10 cellular contexts compared by ENCODE assay signal in genomic region chr12:76311796-76312195, GRCh38. TPM values are rescaled to one million over a fixed set of nuclear protein-coding genes. Genes with fewer than 3 reads are reported as not detected.
DNase-seq lines count a peak whose midpoint lies in the region; ATAC-seq and TF ChIP-seq lines count a peak whose summit lies in the region.
"Had no signal": no experiment of that assay in that cellular context is flagged by ENCODE, and none has a peak within 500 bp of the region (broad histone marks: within the 10 kb centered on the region; RNA-seq: fewer than 3 reads in every experiment).

No MANE protein-coding gene starts in this region.

- no peak overlapping the region for H3K18ac ChIP-seq in mesendoderm (ENCODE audit: low read length)

- peaks cover 3% of the 10 kb centered on the region for H3K4me1 ChIP-seq in mesendoderm (ENCODE audit: control insufficient read depth, low read depth, low read length)

- no peaks in the 10 kb centered on the region for H3K27me3 ChIP-seq in mesendoderm (ENCODE audit: insufficient read depth, low read length, poor library complexity)

- no peak overlapping the region for H3K27ac ChIP-seq in mesendoderm (ENCODE audit: low read depth, low read length)

- no peaks in the 10 kb centered on the region for H3K79me1 ChIP-seq in mesendoderm (ENCODE audit: low read length)

- no peak overlapping the region for H3K4me3 Mint-ChIP-seq in immature natural killer cell
- H3K4me3 Mint-ChIP-seq: H9; naive thymus-derived CD4-positive, alpha-beta T cell had no signal

- no peaks in the 10 kb centered on the region for H3K79me2 ChIP-seq in mesendoderm (ENCODE audit: control insufficient read depth, insufficient read depth, low read length)

- H3K4me1 Mint-ChIP-seq in immature natural killer cell = no peaks in the 10 kb centered on the region
- H3K4me1 Mint-ChIP-seq: naive thymus-derived CD4-positive, alpha-beta T cell had no signal

- no peak overlapping the region for H3K9ac ChIP-seq in mesendoderm (ENCODE audit: low read length)

- no peak overlapping the region for H2BK15ac ChIP-seq in mesendoderm (replicated peaks; ENCODE audit: low read depth)

- H3K27me3 Mint-ChIP-seq in immature natural killer cell (ENCODE audit: low read depth in 3 of 3) = peaks cover 3 to 9% (median 8%) of the 10 kb centered on the region in 3 donors

- DNase-seq in ELR (ENCODE audit: low read depth) (peak; percentile 56), fibroblast of pulmonary artery (ENCODE audit: low read depth) (peak; percentile 41), renal cortical epithelial cell (ENCODE audit: low read depth) (peak; percentile 59), immature natural killer cell (no peak), mesendoderm (no peak)
- DNase-seq: DMS79; H9; naive thymus-derived CD4-positive, alpha-beta T cell had no signal

- no peak overlapping the region for H4K5ac ChIP-seq in mesendoderm (ENCODE audit: low read length)

- no peak overlapping the region for H2BK5ac ChIP-seq in mesendoderm (ENCODE audit: low read length)

- no peak for TF ChIP-seq CTCF in fibroblast of pulmonary artery (IDR thresholded peaks at IDR 0.05; ENCODE audit: low read length, missing control alignments)

- H2BK120ac ChIP-seq in mesendoderm (ENCODE audit: low read depth, low read length) = no peak overlapping the region

- no peaks in the 10 kb centered on the region for H3K36me3 ChIP-seq in mesendoderm (ENCODE audit: control insufficient read depth, insufficient read depth, low read length)

- no peak overlapping the region for H3K4me3 ChIP-seq in fibroblast of pulmonary artery (replicated peaks; ENCODE audit: low read depth, low read length)
- H3K4me3 ChIP-seq in mesendoderm (ENCODE audit: low read length) = no peak overlapping the region

- no peak overlapping the region for H2AK5ac ChIP-seq in mesendoderm (ENCODE audit: low read length)

- no peaks in the 10 kb centered on the region for H3K9me3 Mint-ChIP-seq in immature natural killer cell
- H3K9me3 Mint-ChIP-seq: H9 had no signal

- no peak overlapping the region for H3K4ac ChIP-seq in mesendoderm (ENCODE audit: low read depth, low read length)

- H3K27ac Mint-ChIP-seq in immature natural killer cell = no peak overlapping the region
- H3K27ac Mint-ChIP-seq: naive thymus-derived CD4-positive, alpha-beta T cell had no signal

- H3K56ac ChIP-seq in mesendoderm (ENCODE audit: low read length) = no peak overlapping the region

- H3K4me2 ChIP-seq in mesendoderm (ENCODE audit: low read length) = no peak overlapping the region

- no peak overlapping the region for H3K23ac ChIP-seq in mesendoderm (ENCODE audit: low read length)

- peak; percentile 72 for ATAC-seq in SK-N-SH treated with all-trans-retinoic acid at 6 μM for 48 hours
- no peak for ATAC-seq in HG03378 (IDR thresholded peaks at IDR 0.05; ENCODE audit: unreplicated experiment)
- ATAC-seq: naive thymus-derived CD4-positive, alpha-beta T cell had no signal

- H3K36me3 Mint-ChIP-seq in immature natural killer cell = no peaks in the 10 kb centered on the region
- H3K36me3 Mint-ChIP-seq: naive thymus-derived CD4-positive, alpha-beta T cell had no signal

- H4K8ac ChIP-seq in mesendoderm (ENCODE audit: low read depth, low read length) = no peak overlapping the region

- no CpG with 5 or more reads among the region's 3 CpGs for WGBS in mesendoderm (ENCODE audit: extremely low coverage, insufficient coverage, low lambda C conversion rate)

TF ChIP-seq in SK-N-SH treated with all-trans-retinoic acid at 6 μM for 48 hours, 23 proteins besides CTCF, POLR2A, EP300 and RAD21:
- TF ChIP-seq GLIS3 (CRISPR knock-in tag; IDR thresholded peaks at IDR 0.05) = no peak
- TF ChIP-seq, protein P1, sequence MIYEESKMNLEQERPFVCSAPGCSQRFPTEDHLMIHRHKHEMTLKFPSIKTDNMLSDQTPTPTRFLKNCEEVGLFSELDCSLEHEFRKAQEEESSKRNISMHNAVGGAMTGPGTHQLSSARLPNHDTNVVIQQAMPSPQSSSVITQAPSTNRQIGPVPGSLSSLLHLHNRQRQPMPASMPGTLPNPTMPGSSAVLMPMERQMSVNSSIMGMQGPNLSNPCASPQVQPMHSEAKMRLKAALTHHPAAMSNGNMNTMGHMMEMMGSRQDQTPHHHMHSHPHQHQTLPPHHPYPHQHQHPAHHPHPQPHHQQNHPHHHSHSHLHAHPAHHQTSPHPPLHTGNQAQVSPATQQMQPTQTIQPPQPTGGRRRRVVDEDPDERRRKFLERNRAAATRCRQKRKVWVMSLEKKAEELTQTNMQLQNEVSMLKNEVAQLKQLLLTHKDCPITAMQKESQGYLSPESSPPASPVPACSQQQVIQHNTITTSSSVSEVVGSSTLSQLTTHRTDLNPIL (CRISPR knock-in tag; IDR thresholded peaks at IDR 0.05; ENCODE audit: low read depth) = no peak

RNA-seq across cellular contexts. Expression of gene BBS10, which starts 36.4 kb away (rescaled TPM):
- total RNA-seq in renal cortical epithelial cell = 15.6 and 17.4 TPM in 2 replicates
- 1 to 10 TPM in 1 of 3 donors, under 1 TPM in 1, not detected in 1; 0.52 to 1.2 TPM for polyA plus RNA-seq in immature natural killer cell
- 4.1 TPM for polyA plus RNA-seq in mesendoderm (2013, experiment 1 of 2)
- polyA plus RNA-seq in mesendoderm (2013, experiment 2 of 2) = 4.1 TPM

Comparison
In these comparisons a context has a peak if more than half of its experiments do, and no peak if none do; other contexts are left out.
1. DNase-seq: peak in ELR (single experiment), fibroblast of pulmonary artery (single experiment) and renal cortical epithelial cell (single experiment); none in immature natural killer cell (0 of 3) and mesendoderm (single experiment).